Comparison of ENCODE assay signal across 21 cellular contexts in the genomic region with DNA sequence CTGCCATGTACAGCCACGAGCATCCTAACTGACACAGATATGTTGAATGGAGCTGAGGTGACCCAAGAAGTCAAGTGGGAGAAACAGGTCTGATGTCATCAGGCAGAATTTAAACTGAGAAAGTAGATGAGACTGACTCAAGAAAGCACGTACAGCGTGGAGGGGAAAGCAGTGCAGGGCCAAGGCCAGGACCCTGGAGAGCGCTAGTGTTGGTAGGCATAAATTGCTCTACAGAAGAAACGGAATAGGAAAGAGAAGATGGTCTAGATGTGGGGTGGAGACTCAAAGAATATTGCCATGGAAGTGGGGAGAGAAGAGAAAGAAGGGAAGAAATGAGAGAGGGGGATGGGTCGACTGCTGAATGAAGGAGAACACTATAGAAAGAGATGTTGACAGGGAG. TPM values are rescaled to one million over a fixed set of nuclear protein-coding genes. Genes with fewer than 3 reads are reported as not detected.
DNase-seq lines count a peak whose midpoint lies in the region; ATAC-seq and TF ChIP-seq lines count a peak whose summit lies in the region.
"Had no signal": no experiment of that assay in that cellular context is flagged by ENCODE, and none has a peak within 500 bp of the region (broad histone marks: within the 10 kb centered on the region; RNA-seq: fewer than 3 reads in every experiment).

No MANE protein-coding gene starts in this region.

- H3K4me2 ChIP-seq in neural progenitor cell = no peak overlapping the region

- peaks cover 15% of the 10 kb centered on the region for H3K27me3 ChIP-seq in neural progenitor cell
- H3K27me3 ChIP-seq: ovary, vagina had no signal

- no peaks in the 10 kb centered on the region for H3K36me3 ChIP-seq in neural progenitor cell
- H3K36me3 ChIP-seq: ovary, vagina had no signal

- H3K4me3 ChIP-seq in choroid plexus epithelial cell (ENCODE audit: low read depth, low read length) (no peak overlapping the region), neural progenitor cell (no peak overlapping the region)
- H3K4me3 ChIP-seq: ovary, vagina had no signal

- H3F3A ChIP-seq in neural progenitor cell (ENCODE audit: low read depth) = no peaks in the 10 kb centered on the region

- H3K79me2 ChIP-seq in neural progenitor cell (ENCODE audit: low read depth) = no peaks in the 10 kb centered on the region

- no peak overlapping the region for H2AFZ ChIP-seq in neural progenitor cell (replicated peaks)

- H3K4me1 Mint-ChIP-seq in activated naive CD4-positive, alpha-beta T cell treated with anti-CD3 and anti-CD28 coated beads, Interleukin-2, amount 10 ng/mL, durations not matched to agents 7 days and 5 days = no peaks in the 10 kb centered on the region
- H3K4me1 Mint-ChIP-seq in neural progenitor cell = peaks cover 2% of the 10 kb centered on the region
- no peaks in the 10 kb centered on the region for H3K4me1 Mint-ChIP-seq in T-helper 2 cell treated with Interferon-gamma antibody and Interleukin-4, amounts not matched to agents 5 μg/mL and 100 μg/mL, for 36 hours (ENCODE audit: low read depth)
- no peaks in the 10 kb centered on the region for H3K4me1 Mint-ChIP-seq in activated T-cell treated with anti-CD3 and anti-CD28 coated beads, Interleukin-2, amount 50 U/mL, for 4 hours (ENCODE audit: low read depth)
- H3K4me1 Mint-ChIP-seq in activated T-helper 2 cell treated with anti-CD3 and anti-CD28 coated beads, Interferon-gamma antibody, Interleukin-2, Interleukin-4, amounts not matched to agents 10 μg/mL and 5 μg/mL and 100 μg/mL, durations not matched to agents 14 hours and 24 hours and 36 hours (ENCODE audit: low read depth) = no peaks in the 10 kb centered on the region
- H3K4me1 Mint-ChIP-seq: IgD-negative memory B cell had no signal

- H3K9ac ChIP-seq in neural progenitor cell = no peak overlapping the region

- H3K4me1 ChIP-seq in neural progenitor cell = no peaks in the 10 kb centered on the region
- H3K4me1 ChIP-seq: vagina had no signal

- no peak overlapping the region for H3K27ac Mint-ChIP-seq in activated naive CD4-positive, alpha-beta T cell treated with anti-CD3 and anti-CD28 coated beads, Interleukin-2, amount 10 ng/mL, durations not matched to agents 7 days and 5 days
- H3K27ac Mint-ChIP-seq in neural progenitor cell = no peak overlapping the region
- H3K27ac Mint-ChIP-seq in T-helper 2 cell treated with Interferon-gamma antibody and Interleukin-4, amounts not matched to agents 5 μg/mL and 100 μg/mL, for 36 hours = no peak overlapping the region
- H3K27ac Mint-ChIP-seq in activated T-helper 2 cell treated with anti-CD3 and anti-CD28 coated beads, Interferon-gamma antibody, Interleukin-2, Interleukin-4, amounts not matched to agents 10 μg/mL and 5 μg/mL and 100 μg/mL, durations not matched to agents 14 hours and 24 hours and 36 hours = no peak overlapping the region
- H3K27ac Mint-ChIP-seq: activated T-helper 1 cell treated with anti-CD3 and anti-CD28 coated beads, Interleukin-12 subunit alpha, Interleukin-12 subunit beta, Interleukin-2, Interleukin-4 antibody, amounts not matched to agents 30 ng/mL and 10 ng/mL and 1 ng/mL, durations not matched to agents 14 hours and 24 hours and 36 hours; CD4-positive, alpha-beta T cell; IgD-negative memory B cell had no signal

- no peaks in the 10 kb centered on the region for H3K9me3 ChIP-seq in neural progenitor cell (ENCODE audit: low read depth)
- H3K9me3 ChIP-seq: ovary, vagina had no signal

- CTCF ChIA-PET in activated naive CD4-positive, alpha-beta T cell treated with anti-CD3 and anti-CD28 coated beads, Interleukin-2, amount 10 ng/mL, durations not matched to agents 7 days and 5 days (lab: Charles Lee) = no interaction called here

- H3K27ac ChIP-seq in neural progenitor cell = no peak overlapping the region
- H3K27ac ChIP-seq: ovary, vagina had no signal

- H3K36me3 Mint-ChIP-seq in activated naive CD4-positive, alpha-beta T cell treated with anti-CD3 and anti-CD28 coated beads, Interleukin-2, amount 10 ng/mL, durations not matched to agents 7 days and 5 days = no peaks in the 10 kb centered on the region
- H3K36me3 Mint-ChIP-seq in neural progenitor cell = no peaks in the 10 kb centered on the region
- H3K36me3 Mint-ChIP-seq in T-helper 2 cell treated with Interferon-gamma antibody and Interleukin-4, amounts not matched to agents 5 μg/mL and 100 μg/mL, for 36 hours (ENCODE audit: low read depth) = no peaks in the 10 kb centered on the region
- H3K36me3 Mint-ChIP-seq in activated T-cell treated with anti-CD3 and anti-CD28 coated beads, Interleukin-2, amount 50 U/mL, for 4 hours (ENCODE audit: insufficient read depth) = no peaks in the 10 kb centered on the region
- H3K36me3 Mint-ChIP-seq in activated T-helper 2 cell treated with anti-CD3 and anti-CD28 coated beads, Interferon-gamma antibody, Interleukin-2, Interleukin-4, amounts not matched to agents 10 μg/mL and 5 μg/mL and 100 μg/mL, durations not matched to agents 14 hours and 24 hours and 36 hours (ENCODE audit: low read depth) = no peaks in the 10 kb centered on the region

- intact Hi-C loops in activated T-helper 2 cell treated with anti-CD3 and anti-CD28 coated beads, Interferon-gamma antibody, Interleukin-2, Interleukin-4, amounts not matched to agents 10 μg/mL and 5 μg/mL and 100 μg/mL, durations not matched to agents 14 hours and 24 hours and 36 hours (cut with micrococcal nuclease) = no loop called here

- TF ChIP-seq CTCF in choroid plexus epithelial cell (conservative IDR thresholded peaks at IDR 0.05; ENCODE audit: low read depth, low read length) = no peak
- no peak for TF ChIP-seq CTCF in neural progenitor cell (IDR thresholded peaks at IDR 0.05)

- H3K27me3 Mint-ChIP-seq in activated naive CD4-positive, alpha-beta T cell treated with anti-CD3 and anti-CD28 coated beads, Interleukin-2, amount 10 ng/mL, durations not matched to agents 7 days and 5 days = peaks cover 5% of the 10 kb centered on the region
- H3K27me3 Mint-ChIP-seq in neural progenitor cell (ENCODE audit: insufficient read depth, low read depth) = peaks cover 10% of the 10 kb centered on the region
- no peaks in the 10 kb centered on the region for H3K27me3 Mint-ChIP-seq in T-helper 2 cell treated with Interferon-gamma antibody and Interleukin-4, amounts not matched to agents 5 μg/mL and 100 μg/mL, for 36 hours (ENCODE audit: low read depth)
- peaks cover 14% of the 10 kb centered on the region for H3K27me3 Mint-ChIP-seq in activated T-cell treated with anti-CD3 and anti-CD28 coated beads, Interleukin-2, amount 50 U/mL, for 4 hours (ENCODE audit: low read depth)
- no peaks in the 10 kb centered on the region for H3K27me3 Mint-ChIP-seq in activated T-helper 2 cell treated with anti-CD3 and anti-CD28 coated beads, Interferon-gamma antibody, Interleukin-2, Interleukin-4, amounts not matched to agents 10 μg/mL and 5 μg/mL and 100 μg/mL, durations not matched to agents 14 hours and 24 hours and 36 hours (ENCODE audit: low read depth)

- DNase-seq in activated naive CD4-positive, alpha-beta T cell treated with anti-CD3 and anti-CD28 coated beads, Interleukin-2, amount 10 ng/mL, durations not matched to agents 7 days and 5 days = peak; percentile 28
- DNase-seq in activated naive CD4-positive, alpha-beta T cell (lab: John Stamatoyannopoulos, UW) = no peak
- DNase-seq in OCI-M1 (lab: John Stamatoyannopoulos, UW) (peak; percentile 3), choroid plexus epithelial cell (ENCODE audit: low read depth) (peak; percentile 1), neural progenitor cell (ENCODE audit: low spot score) (peak; percentile 59)
- no peak for DNase-seq in T-helper 2 cell treated with Interferon-gamma antibody and Interleukin-4, amounts not matched to agents 5 μg/mL and 100 μg/mL, for 36 hours (ENCODE audit: low spot score)
- no peak for DNase-seq in activated T-cell treated with anti-CD3 and anti-CD28 coated beads, Interleukin-2, amount 50 U/mL, for 4 hours
- DNase-seq in activated T-helper 2 cell treated with anti-CD3 and anti-CD28 coated beads, Interferon-gamma antibody, Interleukin-2, Interleukin-4, amounts not matched to agents 10 μg/mL and 5 μg/mL and 100 μg/mL, durations not matched to agents 14 hours and 24 hours and 36 hours (ENCODE audit: low spot score) = no peak
- DNase-seq: activated CD8-positive, alpha-beta memory T cell treated with anti-CD3 and anti-CD28 coated beads for 24 hours; amygdala; CD4-positive, alpha-beta T cell; foreskin melanocyte; left ventricle myocardium superior; NCI-H1092 treated with DMSO at 0.1 percent for 48 hours; NCI-H524; ovary had no signal

- H3K4me3 Mint-ChIP-seq in activated naive CD4-positive, alpha-beta T cell treated with anti-CD3 and anti-CD28 coated beads, Interleukin-2, amount 10 ng/mL, durations not matched to agents 7 days and 5 days = no peak overlapping the region
- H3K4me3 Mint-ChIP-seq in neural progenitor cell = no peak overlapping the region
- no peak overlapping the region for H3K4me3 Mint-ChIP-seq in T-helper 2 cell treated with Interferon-gamma antibody and Interleukin-4, amounts not matched to agents 5 μg/mL and 100 μg/mL, for 36 hours
- H3K4me3 Mint-ChIP-seq in activated T-cell treated with anti-CD3 and anti-CD28 coated beads, Interleukin-2, amount 50 U/mL, for 4 hours = no peak overlapping the region
- no peak overlapping the region for H3K4me3 Mint-ChIP-seq in activated T-helper 2 cell treated with anti-CD3 and anti-CD28 coated beads, Interferon-gamma antibody, Interleukin-2, Interleukin-4, amounts not matched to agents 10 μg/mL and 5 μg/mL and 100 μg/mL, durations not matched to agents 14 hours and 24 hours and 36 hours (ENCODE audit: low read depth)
- H3K4me3 Mint-ChIP-seq: activated T-helper 1 cell treated with anti-CD3 and anti-CD28 coated beads, Interleukin-12 subunit alpha, Interleukin-12 subunit beta, Interleukin-2, Interleukin-4 antibody, amounts not matched to agents 30 ng/mL and 10 ng/mL and 1 ng/mL, durations not matched to agents 14 hours and 24 hours and 36 hours; CD4-positive, alpha-beta T cell; IgD-negative memory B cell had no signal

- no peaks in the 10 kb centered on the region for H3K9me3 Mint-ChIP-seq in activated naive CD4-positive, alpha-beta T cell treated with anti-CD3 and anti-CD28 coated beads, Interleukin-2, amount 10 ng/mL, durations not matched to agents 7 days and 5 days
- H3K9me3 Mint-ChIP-seq in neural progenitor cell = no peaks in the 10 kb centered on the region
- H3K9me3 Mint-ChIP-seq in T-helper 2 cell treated with Interferon-gamma antibody and Interleukin-4, amounts not matched to agents 5 μg/mL and 100 μg/mL, for 36 hours = no peaks in the 10 kb centered on the region
- H3K9me3 Mint-ChIP-seq in activated T-cell treated with anti-CD3 and anti-CD28 coated beads, Interleukin-2, amount 50 U/mL, for 4 hours = no peaks in the 10 kb centered on the region
- H3K9me3 Mint-ChIP-seq in activated T-helper 2 cell treated with anti-CD3 and anti-CD28 coated beads, Interferon-gamma antibody, Interleukin-2, Interleukin-4, amounts not matched to agents 10 μg/mL and 5 μg/mL and 100 μg/mL, durations not matched to agents 14 hours and 24 hours and 36 hours = no peaks in the 10 kb centered on the region
- H3K9me3 Mint-ChIP-seq: activated T-helper 1 cell treated with anti-CD3 and anti-CD28 coated beads, Interleukin-12 subunit alpha, Interleukin-12 subunit beta, Interleukin-2, Interleukin-4 antibody, amounts not matched to agents 30 ng/mL and 10 ng/mL and 1 ng/mL, durations not matched to agents 14 hours and 24 hours and 36 hours; CD4-positive, alpha-beta T cell had no signal

- no peaks in the 10 kb centered on the region for H4K20me1 ChIP-seq in neural progenitor cell (ENCODE audit: low read depth)

- no peak for ATAC-seq in activated T-cell treated with anti-CD3 and anti-CD28 coated beads, Interleukin-2, amount 50 U/mL, for 4 hours
- ATAC-seq: left ventricle myocardium superior had no signal

RNA-seq across cellular contexts. Expression of a gene that starts 45.3 kb away (rescaled TPM):
- total RNA-seq in neural progenitor cell (ENCODE audit: low replicate concordance) = not detected in 2 replicates
- not detected for total RNA-seq in activated T-cell treated with anti-CD3 and anti-CD28 coated beads, Interleukin-2, amount 50 U/mL, for 4 hours
- total RNA-seq in activated T-helper 2 cell treated with anti-CD3 and anti-CD28 coated beads, Interferon-gamma antibody, Interleukin-2, Interleukin-4, amounts not matched to agents 10 μg/mL and 5 μg/mL and 100 μg/mL, durations not matched to agents 14 hours and 24 hours and 36 hours = not detected in 2 replicates
- total RNA-seq: activated T-helper 1 cell treated with anti-CD3 and anti-CD28 coated beads, Interleukin-12 subunit alpha, Interleukin-12 subunit beta, Interleukin-2, Interleukin-4 antibody, amounts not matched to agents 30 ng/mL and 10 ng/mL and 1 ng/mL, durations not matched to agents 14 hours and 24 hours and 36 hours; CD4-positive, alpha-beta T cell; cerebellum; left ventricle myocardium superior; ovary; subcutaneous adipose tissue had no signal

RNA-seq across cellular contexts. Expression of a gene that starts 50.0 kb away (rescaled TPM):
- total RNA-seq in neural progenitor cell (ENCODE audit: low replicate concordance) = not detected in 2 replicates
- total RNA-seq in activated T-cell treated with anti-CD3 and anti-CD28 coated beads, Interleukin-2, amount 50 U/mL, for 4 hours = not detected
- not detected in 2 replicates for total RNA-seq in activated T-helper 2 cell treated with anti-CD3 and anti-CD28 coated beads, Interferon-gamma antibody, Interleukin-2, Interleukin-4, amounts not matched to agents 10 μg/mL and 5 μg/mL and 100 μg/mL, durations not matched to agents 14 hours and 24 hours and 36 hours
- total RNA-seq: activated T-helper 1 cell treated with anti-CD3 and anti-CD28 coated beads, Interleukin-12 subunit alpha, Interleukin-12 subunit beta, Interleukin-2, Interleukin-4 antibody, amounts not matched to agents 30 ng/mL and 10 ng/mL and 1 ng/mL, durations not matched to agents 14 hours and 24 hours and 36 hours; CD4-positive, alpha-beta T cell; cerebellum; left ventricle myocardium superior; ovary; subcutaneous adipose tissue had no signal

Comparison
In these comparisons a context has a peak if more than half of its experiments do, and no peak if none do; other contexts are left out.
1. DNase-seq: peak in activated naive CD4-positive, alpha-beta T cell treated with anti-CD3 and anti-CD28 coated beads, Interleukin-2, amount 10 ng/mL, durations not matched to agents 7 days and 5 days (single experiment), OCI-M1 (single experiment), choroid plexus epithelial cell (single experiment) and neural progenitor cell (single experiment); none in activated naive CD4-positive, alpha-beta T cell (0 of 4), T-helper 2 cell treated with Interferon-gamma antibody and Interleukin-4, amounts not matched to agents 5 μg/mL and 100 μg/mL, for 36 hours (single experiment), activated T-cell treated with anti-CD3 and anti-CD28 coated beads, Interleukin-2, amount 50 U/mL, for 4 hours (single experiment) and activated T-helper 2 cell treated with anti-CD3 and anti-CD28 coated beads, Interferon-gamma antibody, Interleukin-2, Interleukin-4, amounts not matched to agents 10 μg/mL and 5 μg/mL and 100 μg/mL, durations not matched to agents 14 hours and 24 hours and 36 hours (single experiment).